In the genomic region with DNA sequence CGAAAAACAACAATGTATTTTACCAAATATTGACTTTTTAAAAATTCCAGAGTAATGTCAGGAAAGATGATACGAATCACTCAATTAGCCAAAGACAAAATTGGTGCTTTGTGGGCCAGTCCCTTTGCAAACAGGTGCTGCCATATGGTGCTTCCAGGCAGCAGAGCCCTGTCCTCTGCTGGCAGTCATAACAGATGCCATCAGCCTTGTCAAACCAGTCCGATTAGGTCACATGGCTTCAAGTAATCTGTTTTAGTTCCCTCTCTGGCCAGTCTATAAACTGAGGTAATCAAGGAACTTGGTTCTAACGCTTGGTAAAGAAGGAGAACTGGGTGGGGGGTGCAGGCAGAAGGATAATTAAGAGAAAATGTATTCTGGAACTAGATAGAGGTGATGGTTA, we compare ENCODE assay signal across 20 cellular contexts. TPM values are rescaled to one million over a fixed set of nuclear protein-coding genes. Genes with fewer than 3 reads are reported as not detected.
DNase-seq lines count a peak whose midpoint lies in the region; TF ChIP-seq lines count a peak whose summit lies in the region.
"Had no signal": no experiment of that assay in that cellular context is flagged by ENCODE, and none has a peak within 500 bp of the region (broad histone marks: within the 10 kb centered on the region; RNA-seq: fewer than 3 reads in every experiment).

No MANE protein-coding gene starts in this region.

- H3K4me1 Mint-ChIP-seq in glutamatergic neuron (ENCODE audit: low read depth, unreplicated experiment) (peaks cover 16% of the 10 kb centered on the region), HFFc6 (ENCODE audit: low read depth) (peaks cover 8% of the 10 kb centered on the region)

- TF ChIP-seq POLR2A in erythroblast (IDR thresholded peaks at IDR 0.05; ENCODE audit: low read length): no peak

- intact Hi-C loops in mammary epithelial cell (cut with micrococcal nuclease): no loop called here

- no TSS peak for BruUV-seq in mammary epithelial cell (replicated peaks; lab: Mats Ljungman, UMichigan)

- H3K27ac Mint-ChIP-seq in glutamatergic neuron (ENCODE audit: unreplicated experiment) (peak overlapping the region; percentile 91), HFFc6 (no peak overlapping the region)
- H3K27ac Mint-ChIP-seq: activated naive CD8-positive, alpha-beta T cell treated with anti-CD3 and anti-CD28 coated beads for 36 hours; brain; dendritic cell treated with granulocyte-macrophage colony-stimulating factor and Interleukin-4, amounts not matched to agents 40 ng/mL and 50 ng/mL, for 4 days; stimulated activated effector memory CD8-positive, alpha-beta T cell treated with anti-CD3 and anti-CD28 coated beads, Interleukin-12 subunit alpha, Interleukin-12 subunit beta, amount 100 ng/mL, for 72 hours; WTC11 had no signal

- DNase-seq in T47D (ENCODE audit: low read depth in 1 of 2, low spot score in 1 of 2): peak; percentile 31 to 89
- no peak for DNase-seq in mammary epithelial cell
- DNase-seq in NCI-H526 treated with DMSO at 0.1 percent for 48 hours (lab: John Stamatoyannopoulos, UW): peak; percentile 33
- DNase-seq in glutamatergic neuron: peak; percentile 51
- peak; percentile 57 for DNase-seq in ureter (ENCODE audit: low spot score)
- no peak for DNase-seq in erythroblast (lab: John Stamatoyannopoulos, UW)
- no peak for DNase-seq in foreskin fibroblast
- DNase-seq in HFFc6: no peak
- DNase-seq: activated naive CD8-positive, alpha-beta T cell treated with anti-CD3 and anti-CD28 coated beads for 36 hours; CD4-positive, CD25-positive, alpha-beta regulatory T cell; HCEC 1CT; KBM-7; left cardiac atrium; midbrain; retina had no signal

- in situ Hi-C loops in T47D (cut with HindIII; ENCODE audit: low pct_unique_long_range_greater_than_20kb, low sequenced_read_pairs) (no loop called here), mammary epithelial cell (cut with MboI; ENCODE audit: low sequenced_read_pairs in 2 of 2) (no loop called here)

- no peaks in the 10 kb centered on the region for H3K27me3 ChIP-seq in mammary epithelial cell (ENCODE audit: insufficient read depth, low read length)

- H3K4me2 ChIP-seq in mammary epithelial cell (ENCODE audit: insufficient read depth, low read depth, low read length): no peak overlapping the region

- H3K27ac ChIP-seq in mammary epithelial cell (ENCODE audit: insufficient read depth, low read depth, low read length): no peak overlapping the region
- H3K27ac ChIP-seq: tibial nerve had no signal

- no peaks in the 10 kb centered on the region for H4K20me1 ChIP-seq in mammary epithelial cell (ENCODE audit: insufficient read depth, low read length)

- H3K36me3 Mint-ChIP-seq in glutamatergic neuron (ENCODE audit: unreplicated experiment): no peaks in the 10 kb centered on the region
- H3K36me3 Mint-ChIP-seq in HFFc6 (ENCODE audit: low read depth): no peaks in the 10 kb centered on the region
- H3K36me3 Mint-ChIP-seq: activated naive CD8-positive, alpha-beta T cell treated with anti-CD3 and anti-CD28 coated beads for 36 hours; brain; CD4-positive, CD25-positive, alpha-beta regulatory T cell; stimulated activated effector memory CD8-positive, alpha-beta T cell treated with anti-CD3 and anti-CD28 coated beads, Interleukin-12 subunit alpha, Interleukin-12 subunit beta, amount 100 ng/mL, for 72 hours; WTC11 had no signal

- no peak for TF ChIP-seq CTCF in mammary epithelial cell (conservative IDR thresholded peaks at IDR 0.05 in 1 of 2, IDR thresholded peaks at IDR 0.05 in 1 of 2; ENCODE audit: extremely low read depth in 1 of 2, insufficient read depth in 1 of 2, low read depth in 1 of 2, low read length in 2 of 2)
- no peak for TF ChIP-seq CTCF in glutamatergic neuron (IDR thresholded peaks at IDR 0.05; ENCODE audit: partially characterized antibody, unreplicated experiment)
- no peak for TF ChIP-seq CTCF in foreskin fibroblast (IDR thresholded peaks at IDR 0.05; ENCODE audit: low read depth, low read length)
- no peak for TF ChIP-seq CTCF in HFFc6 (IDR thresholded peaks at IDR 0.05)

- H3K4me3 Mint-ChIP-seq in glutamatergic neuron (ENCODE audit: unreplicated experiment) (peak overlapping the region; percentile 46), HFFc6 (no peak overlapping the region)
- H3K4me3 Mint-ChIP-seq: activated naive CD8-positive, alpha-beta T cell treated with anti-CD3 and anti-CD28 coated beads for 36 hours; brain; CD4-positive, CD25-positive, alpha-beta regulatory T cell; dendritic cell treated with granulocyte-macrophage colony-stimulating factor and Interleukin-4, amounts not matched to agents 40 ng/mL and 50 ng/mL, for 4 days; stimulated activated effector memory CD8-positive, alpha-beta T cell treated with anti-CD3 and anti-CD28 coated beads, Interleukin-12 subunit alpha, Interleukin-12 subunit beta, amount 100 ng/mL, for 72 hours; WTC11 had no signal

- H3K9me3 ChIP-seq in mammary epithelial cell (replicated peaks; ENCODE audit: insufficient read depth, low read length): no peaks in the 10 kb centered on the region
- H3K9me3 ChIP-seq: tibial nerve had no signal

- no peaks in the 10 kb centered on the region for H3K79me2 ChIP-seq in mammary epithelial cell (ENCODE audit: insufficient read depth, low read length)

- dilution Hi-C loops in mammary epithelial cell (cut with HindIII; ENCODE audit: low sequenced_read_pairs): no loop called here

- H3K27me3 Mint-ChIP-seq in glutamatergic neuron (ENCODE audit: unreplicated experiment) (peaks cover 13% of the 10 kb centered on the region), HFFc6 (ENCODE audit: insufficient read depth) (peaks cover 46% of the 10 kb centered on the region)

- CTCF ChIA-PET in mammary epithelial cell (lab: Charles Lee; ENCODE audit: low non-redundant PET): no interaction called here

- H3K9me3 Mint-ChIP-seq in glutamatergic neuron (ENCODE audit: unreplicated experiment): peaks cover 11% of the 10 kb centered on the region
- H3K9me3 Mint-ChIP-seq in HFFc6: no peaks in the 10 kb centered on the region
- H3K9me3 Mint-ChIP-seq: activated naive CD8-positive, alpha-beta T cell treated with anti-CD3 and anti-CD28 coated beads for 36 hours; brain; CD4-positive, CD25-positive, alpha-beta regulatory T cell; dendritic cell treated with granulocyte-macrophage colony-stimulating factor and Interleukin-4, amounts not matched to agents 40 ng/mL and 50 ng/mL, for 4 days; stimulated activated effector memory CD8-positive, alpha-beta T cell treated with anti-CD3 and anti-CD28 coated beads, Interleukin-12 subunit alpha, Interleukin-12 subunit beta, amount 100 ng/mL, for 72 hours; WTC11 had no signal

- WGBS in mammary epithelial cell (ENCODE audit: low coverage, missing lambda C conversion rate): 55% methylated on average over 4 of the region's 4 CpGs

- H3K36me3 ChIP-seq in mammary epithelial cell (ENCODE audit: insufficient read depth, low read length): no peaks in the 10 kb centered on the region
- H3K36me3 ChIP-seq: tibial nerve had no signal

- no peak overlapping the region for H2AFZ ChIP-seq in mammary epithelial cell (ENCODE audit: low read depth, low read length)

- H3K9ac ChIP-seq in mammary epithelial cell (ENCODE audit: insufficient read depth, low read length): no peak overlapping the region

- H3K4me1 ChIP-seq in mammary epithelial cell (ENCODE audit: insufficient read depth, low read length): peaks cover 6% of the 10 kb centered on the region

- no peak overlapping the region for H3K4me3 ChIP-seq in mammary epithelial cell (replicated peaks in 1 of 3; ENCODE audit: insufficient read depth in 1 of 3, low read depth in 2 of 3, low read length in 3 of 3)
- H3K4me3 ChIP-seq in foreskin fibroblast (ENCODE audit: low read depth in 1 of 2, low read length in 2 of 2): no peak overlapping the region
- H3K4me3 ChIP-seq: tibial nerve had no signal

RNA-seq across cellular contexts. Expression of a gene that starts 49.1 kb away (rescaled TPM):
- total RNA-seq in mammary epithelial cell (100 to 1,000 TPM; 194 to 217 TPM), glutamatergic neuron (ENCODE audit: unreplicated experiment) (356 TPM), ureter (244 TPM)
- polyA plus RNA-seq in mammary epithelial cell: 184 TPM
- 258 TPM for polyA minus RNA-seq in mammary epithelial cell
- 100 to 1,000 TPM; 275 to 313 (median 300) TPM for total RNA-seq in HFFc6 (2021; fragmentation: NEBNext Ultra II Directional; extraction: Animal tissue kit (Norgen Biotek cat#: 25700))

Comparison
In these comparisons a context has a peak if more than half of its experiments do, and no peak if none do; other contexts are left out.
1. DNase-seq: peak in T47D (2 of 2), NCI-H526 treated with DMSO at 0.1 percent for 48 hours (single experiment), glutamatergic neuron (single experiment) and ureter (single experiment); none in mammary epithelial cell (single experiment), erythroblast (0 of 2), foreskin fibroblast (0 of 2) and HFFc6 (single experiment).